Comparison of ENCODE assay signal across 1 cellular context in genomic region chr19:13150187-13150918, GRCh38.
TF ChIP-seq lines count a peak whose summit lies in the region.

Gene IER2 (plus strand): TSS chr19:13150411. CDS start chr19:13153187, 2,776 bp downstream.
A gene with protein sequence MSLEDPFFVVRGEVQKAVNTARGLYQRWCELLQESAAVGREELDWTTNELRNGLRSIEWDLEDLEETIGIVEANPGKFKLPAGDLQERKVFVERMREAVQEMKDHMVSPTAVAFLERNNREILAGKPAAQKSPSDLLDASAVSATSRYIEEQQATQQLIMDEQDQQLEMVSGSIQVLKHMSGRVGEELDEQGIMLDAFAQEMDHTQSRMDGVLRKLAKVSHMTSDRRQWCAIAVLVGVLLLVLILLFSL (minus strand): TSS chr19:13150375. CDS start chr19:13150173, 202 bp downstream.

TF ChIP-seq in HepG2, 621 proteins besides CTCF, POLR2A, EP300 and RAD21 (continued from another document and continues in another):
- TF ChIP-seq PLSCR1 (CRISPR knock-in tag; IDR thresholded peaks at IDR 0.05; ENCODE audit: borderline replicate concordance) = no peak
- TF ChIP-seq PCBP2 (optimal IDR thresholded peaks at IDR 0.05; ENCODE audit: low read depth, low read length, poor library complexity, severe bottlenecking) = no peak
- peak; percentile 94 for TF ChIP-seq BHLHE40 (IDR thresholded peaks at IDR 0.05; ENCODE audit: low read length)
- peak; percentile 69; the same call in 1 of the 2 replicates for TF ChIP-seq TFDP2 (CRISPR knock-in tag; IDR thresholded peaks at IDR 0.05)
- no peak for TF ChIP-seq FLYWCH1 (CRISPR knock-in tag; IDR thresholded peaks at IDR 0.05)
- TF ChIP-seq, protein P1, sequence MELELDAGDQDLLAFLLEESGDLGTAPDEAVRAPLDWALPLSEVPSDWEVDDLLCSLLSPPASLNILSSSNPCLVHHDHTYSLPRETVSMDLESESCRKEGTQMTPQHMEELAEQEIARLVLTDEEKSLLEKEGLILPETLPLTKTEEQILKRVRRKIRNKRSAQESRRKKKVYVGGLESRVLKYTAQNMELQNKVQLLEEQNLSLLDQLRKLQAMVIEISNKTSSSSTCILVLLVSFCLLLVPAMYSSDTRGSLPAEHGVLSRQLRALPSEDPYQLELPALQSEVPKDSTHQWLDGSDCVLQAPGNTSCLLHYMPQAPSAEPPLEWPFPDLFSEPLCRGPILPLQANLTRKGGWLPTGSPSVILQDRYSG (CRISPR knock-in tag; IDR thresholded peaks at IDR 0.05) = no peak
- TF ChIP-seq HNRNPL (IDR thresholded peaks at IDR 0.05; ENCODE audit: low read depth, low read length) = no peak
- TF ChIP-seq, protein P2, sequence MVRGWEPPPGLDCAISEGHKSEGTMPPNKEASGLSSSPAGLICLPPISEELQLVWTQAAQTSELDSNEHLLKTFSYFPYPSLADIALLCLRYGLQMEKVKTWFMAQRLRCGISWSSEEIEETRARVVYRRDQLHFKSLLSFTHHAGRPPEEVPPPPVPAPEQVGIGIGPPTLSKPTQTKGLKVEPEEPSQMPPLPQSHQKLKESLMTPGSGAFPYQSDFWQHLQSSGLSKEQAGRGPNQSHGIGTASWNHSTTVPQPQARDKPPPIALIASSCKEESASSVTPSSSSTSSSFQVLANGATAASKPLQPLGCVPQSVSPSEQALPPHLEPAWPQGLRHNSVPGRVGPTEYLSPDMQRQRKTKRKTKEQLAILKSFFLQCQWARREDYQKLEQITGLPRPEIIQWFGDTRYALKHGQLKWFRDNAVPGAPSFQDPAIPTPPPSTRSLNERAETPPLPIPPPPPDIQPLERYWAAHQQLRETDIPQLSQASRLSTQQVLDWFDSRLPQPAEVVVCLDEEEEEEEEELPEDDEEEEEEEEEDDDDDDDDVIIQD (CRISPR knock-in tag; IDR thresholded peaks at IDR 0.05; ENCODE audit: low read depth) = no peak; the same call in 1 of the 2 replicates
- TF ChIP-seq FOXA3 (CRISPR knock-in tag; IDR thresholded peaks at IDR 0.05) = peak; percentile 69
- TF ChIP-seq ERF (CRISPR knock-in tag; IDR thresholded peaks at IDR 0.05) = peak; percentile 71; the same call in 1 of the 2 replicates
- TF ChIP-seq CREM (IDR thresholded peaks at IDR 0.05) = peak; percentile 86
- TF ChIP-seq CREM (CRISPR knock-in tag; IDR thresholded peaks at IDR 0.05) = no peak
- peak; percentile 73 for TF ChIP-seq RARA (CRISPR knock-in tag; IDR thresholded peaks at IDR 0.05)
- no peak for TF ChIP-seq MEIS2 (CRISPR knock-in tag; IDR thresholded peaks at IDR 0.05)
- TF ChIP-seq NFE2L1 (CRISPR knock-in tag; IDR thresholded peaks at IDR 0.05; ENCODE audit: borderline replicate concordance) = no peak
- no peak for TF ChIP-seq NCOA5 (CRISPR knock-in tag; IDR thresholded peaks at IDR 0.05)
- TF ChIP-seq IRF9 (CRISPR knock-in tag; IDR thresholded peaks at IDR 0.05; ENCODE audit: borderline replicate concordance) = no peak
- no peak for TF ChIP-seq TCF7 (IDR thresholded peaks at IDR 0.05; ENCODE audit: low read depth)
- TF ChIP-seq ZNF788 (CRISPR knock-in tag; IDR thresholded peaks at IDR 0.05; ENCODE audit: borderline replicate concordance) = peak; percentile 90; the same call in 1 of the 2 replicates
- TF ChIP-seq, protein P3, sequence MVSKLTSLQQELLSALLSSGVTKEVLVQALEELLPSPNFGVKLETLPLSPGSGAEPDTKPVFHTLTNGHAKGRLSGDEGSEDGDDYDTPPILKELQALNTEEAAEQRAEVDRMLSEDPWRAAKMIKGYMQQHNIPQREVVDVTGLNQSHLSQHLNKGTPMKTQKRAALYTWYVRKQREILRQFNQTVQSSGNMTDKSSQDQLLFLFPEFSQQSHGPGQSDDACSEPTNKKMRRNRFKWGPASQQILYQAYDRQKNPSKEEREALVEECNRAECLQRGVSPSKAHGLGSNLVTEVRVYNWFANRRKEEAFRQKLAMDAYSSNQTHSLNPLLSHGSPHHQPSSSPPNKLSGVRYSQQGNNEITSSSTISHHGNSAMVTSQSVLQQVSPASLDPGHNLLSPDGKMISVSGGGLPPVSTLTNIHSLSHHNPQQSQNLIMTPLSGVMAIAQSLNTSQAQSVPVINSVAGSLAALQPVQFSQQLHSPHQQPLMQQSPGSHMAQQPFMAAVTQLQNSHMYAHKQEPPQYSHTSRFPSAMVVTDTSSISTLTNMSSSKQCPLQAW (CRISPR knock-in tag; IDR thresholded peaks at IDR 0.05) = peak; percentile 88
- no peak for TF ChIP-seq FOXP1 (IDR thresholded peaks at IDR 0.05)
- peak; percentile 38; the same call in 1 of the 2 replicates for TF ChIP-seq FOXP1 (CRISPR knock-in tag; IDR thresholded peaks at IDR 0.05)
- TF ChIP-seq SMARCE1 (IDR thresholded peaks at IDR 0.05; ENCODE audit: borderline replicate concordance) = no peak
- TF ChIP-seq NONO (IDR thresholded peaks at IDR 0.05) = no peak
- TF ChIP-seq NONO (CRISPR knock-in tag; conservative IDR thresholded peaks at IDR 0.05) = peak; percentile 88
- TF ChIP-seq NFYB (CRISPR knock-in tag; IDR thresholded peaks at IDR 0.05) = peak; percentile 26; the same call in 1 of the 2 replicates
- TF ChIP-seq ZNF350 (CRISPR knock-in tag; IDR thresholded peaks at IDR 0.05; ENCODE audit: borderline replicate concordance, low read depth) = peak; percentile 90
- TF ChIP-seq ZNF83 (CRISPR knock-in tag; IDR thresholded peaks at IDR 0.05; ENCODE audit: borderline replicate concordance) = no peak
- no peak for TF ChIP-seq NFKB2 (CRISPR knock-in tag; IDR thresholded peaks at IDR 0.05; ENCODE audit: borderline replicate concordance)
- TF ChIP-seq, protein P4, sequence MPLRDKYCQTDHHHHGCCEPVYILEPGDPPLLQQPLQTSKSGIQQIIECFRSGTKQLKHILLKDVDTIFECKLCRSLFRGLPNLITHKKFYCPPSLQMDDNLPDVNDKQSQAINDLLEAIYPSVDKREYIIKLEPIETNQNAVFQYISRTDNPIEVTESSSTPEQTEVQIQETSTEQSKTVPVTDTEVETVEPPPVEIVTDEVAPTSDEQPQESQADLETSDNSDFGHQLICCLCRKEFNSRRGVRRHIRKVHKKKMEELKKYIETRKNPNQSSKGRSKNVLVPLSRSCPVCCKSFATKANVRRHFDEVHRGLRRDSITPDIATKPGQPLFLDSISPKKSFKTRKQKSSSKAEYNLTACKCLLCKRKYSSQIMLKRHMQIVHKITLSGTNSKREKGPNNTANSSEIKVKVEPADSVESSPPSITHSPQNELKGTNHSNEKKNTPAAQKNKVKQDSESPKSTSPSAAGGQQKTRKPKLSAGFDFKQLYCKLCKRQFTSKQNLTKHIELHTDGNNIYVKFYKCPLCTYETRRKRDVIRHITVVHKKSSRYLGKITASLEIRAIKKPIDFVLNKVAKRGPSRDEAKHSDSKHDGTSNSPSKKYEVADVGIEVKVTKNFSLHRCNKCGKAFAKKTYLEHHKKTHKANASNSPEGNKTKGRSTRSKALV (CRISPR knock-in tag; IDR thresholded peaks at IDR 0.05) = no peak
- no peak for TF ChIP-seq ADNP (CRISPR knock-in tag; IDR thresholded peaks at IDR 0.05)
- TF ChIP-seq ZNF263 (CRISPR knock-in tag; IDR thresholded peaks at IDR 0.05) = no peak
- TF ChIP-seq NFRKB (IDR thresholded peaks at IDR 0.05) = no peak
- TF ChIP-seq TEAD2 (CRISPR knock-in tag; IDR thresholded peaks at IDR 0.05) = no peak
- 0 out of 2 replicates have a peak, but pooled peaks have one; percentile 52 for TF ChIP-seq REL (CRISPR knock-in tag; conservative IDR thresholded peaks at IDR 0.05)
- TF ChIP-seq ZNF34 (CRISPR knock-in tag; IDR thresholded peaks at IDR 0.05; ENCODE audit: borderline replicate concordance) = 0 out of 2 replicates have a peak, but pooled peaks have one; percentile 80
- peak; percentile 84; the same call in 1 of the 2 replicates for TF ChIP-seq NFKBIZ (CRISPR knock-in tag; IDR thresholded peaks at IDR 0.05)
- no peak; the same call in 1 of the 2 replicates for TF ChIP-seq ZNF552 (CRISPR knock-in tag; IDR thresholded peaks at IDR 0.05; ENCODE audit: borderline replicate concordance)
- TF ChIP-seq ZNF572 (CRISPR knock-in tag; IDR thresholded peaks at IDR 0.05) = peak; percentile 83; the same call in 1 of the 2 replicates
- no peak for TF ChIP-seq ZNF468 (CRISPR knock-in tag; IDR thresholded peaks at IDR 0.05)
- no peak for TF ChIP-seq SOX6 (IDR thresholded peaks at IDR 0.05)
- peak; percentile 68 for TF ChIP-seq SOX6 (CRISPR knock-in tag; IDR thresholded peaks at IDR 0.05)
- TF ChIP-seq ZNF207 (IDR thresholded peaks at IDR 0.05; ENCODE audit: borderline replicate concordance) = no peak
- peak; percentile 48 for TF ChIP-seq FOSL2 (CRISPR knock-in tag; IDR thresholded peaks at IDR 0.05)
- TF ChIP-seq, protein P5, sequence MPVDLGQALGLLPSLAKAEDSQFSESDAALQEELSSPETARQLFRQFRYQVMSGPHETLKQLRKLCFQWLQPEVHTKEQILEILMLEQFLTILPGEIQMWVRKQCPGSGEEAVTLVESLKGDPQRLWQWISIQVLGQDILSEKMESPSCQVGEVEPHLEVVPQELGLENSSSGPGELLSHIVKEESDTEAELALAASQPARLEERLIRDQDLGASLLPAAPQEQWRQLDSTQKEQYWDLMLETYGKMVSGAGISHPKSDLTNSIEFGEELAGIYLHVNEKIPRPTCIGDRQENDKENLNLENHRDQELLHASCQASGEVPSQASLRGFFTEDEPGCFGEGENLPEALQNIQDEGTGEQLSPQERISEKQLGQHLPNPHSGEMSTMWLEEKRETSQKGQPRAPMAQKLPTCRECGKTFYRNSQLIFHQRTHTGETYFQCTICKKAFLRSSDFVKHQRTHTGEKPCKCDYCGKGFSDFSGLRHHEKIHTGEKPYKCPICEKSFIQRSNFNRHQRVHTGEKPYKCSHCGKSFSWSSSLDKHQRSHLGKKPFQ (CRISPR knock-in tag; IDR thresholded peaks at IDR 0.05; ENCODE audit: insufficient replicate concordance) = no peak
- no peak for TF ChIP-seq FOXK2 (IDR thresholded peaks at IDR 0.05)
- peak; percentile 64 for TF ChIP-seq STAG1 (CRISPR knock-in tag; IDR thresholded peaks at IDR 0.05)
- no peak for TF ChIP-seq HHEX (CRISPR knock-in tag; IDR thresholded peaks at IDR 0.05)
- TF ChIP-seq HNRNPLL (IDR thresholded peaks at IDR 0.05; ENCODE audit: low read depth, low read length, poor library complexity, severe bottlenecking) = peak; percentile 49
- 0 out of 2 replicates have a peak, but pooled peaks have one; percentile 47 for TF ChIP-seq JUN (CRISPR knock-in tag; IDR thresholded peaks at IDR 0.05)
- TF ChIP-seq TGIF2 (CRISPR knock-in tag; IDR thresholded peaks at IDR 0.05) = peak; percentile 41; the same call in 1 of the 2 replicates
- no peak; the same call in 1 of the 2 replicates for TF ChIP-seq ZNF567 (CRISPR knock-in tag; IDR thresholded peaks at IDR 0.05; ENCODE audit: borderline replicate concordance)
- peak; percentile 84 for TF ChIP-seq ZMYM2 (CRISPR knock-in tag; IDR thresholded peaks at IDR 0.05)
- TF ChIP-seq, protein P6, sequence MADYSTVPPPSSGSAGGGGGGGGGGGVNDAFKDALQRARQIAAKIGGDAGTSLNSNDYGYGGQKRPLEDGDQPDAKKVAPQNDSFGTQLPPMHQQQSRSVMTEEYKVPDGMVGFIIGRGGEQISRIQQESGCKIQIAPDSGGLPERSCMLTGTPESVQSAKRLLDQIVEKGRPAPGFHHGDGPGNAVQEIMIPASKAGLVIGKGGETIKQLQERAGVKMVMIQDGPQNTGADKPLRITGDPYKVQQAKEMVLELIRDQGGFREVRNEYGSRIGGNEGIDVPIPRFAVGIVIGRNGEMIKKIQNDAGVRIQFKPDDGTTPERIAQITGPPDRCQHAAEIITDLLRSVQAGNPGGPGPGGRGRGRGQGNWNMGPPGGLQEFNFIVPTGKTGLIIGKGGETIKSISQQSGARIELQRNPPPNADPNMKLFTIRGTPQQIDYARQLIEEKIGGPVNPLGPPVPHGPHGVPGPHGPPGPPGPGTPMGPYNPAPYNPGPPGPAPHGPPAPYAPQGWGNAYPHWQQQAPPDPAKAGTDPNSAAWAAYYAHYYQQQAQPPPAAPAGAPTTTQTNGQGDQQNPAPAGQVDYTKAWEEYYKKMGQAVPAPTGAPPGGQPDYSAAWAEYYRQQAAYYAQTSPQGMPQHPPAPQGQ (CRISPR knock-in tag; IDR thresholded peaks at IDR 0.05; ENCODE audit: borderline replicate concordance) = no peak
- no peak for TF ChIP-seq E2F2 (CRISPR knock-in tag; IDR thresholded peaks at IDR 0.05; ENCODE audit: borderline replicate concordance)
- TF ChIP-seq NR0B2 (CRISPR knock-in tag; IDR thresholded peaks at IDR 0.05) = 0 out of 2 replicates have a peak, but pooled peaks have one; percentile 41
- no peak for TF ChIP-seq JDP2 (CRISPR knock-in tag; IDR thresholded peaks at IDR 0.05; ENCODE audit: borderline replicate concordance)
- 0 out of 2 replicates have a peak, but pooled peaks have one; percentile 40 for TF ChIP-seq DR1 (CRISPR knock-in tag; IDR thresholded peaks at IDR 0.05)
- TF ChIP-seq ZNF382 (CRISPR knock-in tag; IDR thresholded peaks at IDR 0.05; ENCODE audit: borderline replicate concordance) = no peak
